ENCODE assay signal across 2 cellular contexts in the genomic region with DNA sequence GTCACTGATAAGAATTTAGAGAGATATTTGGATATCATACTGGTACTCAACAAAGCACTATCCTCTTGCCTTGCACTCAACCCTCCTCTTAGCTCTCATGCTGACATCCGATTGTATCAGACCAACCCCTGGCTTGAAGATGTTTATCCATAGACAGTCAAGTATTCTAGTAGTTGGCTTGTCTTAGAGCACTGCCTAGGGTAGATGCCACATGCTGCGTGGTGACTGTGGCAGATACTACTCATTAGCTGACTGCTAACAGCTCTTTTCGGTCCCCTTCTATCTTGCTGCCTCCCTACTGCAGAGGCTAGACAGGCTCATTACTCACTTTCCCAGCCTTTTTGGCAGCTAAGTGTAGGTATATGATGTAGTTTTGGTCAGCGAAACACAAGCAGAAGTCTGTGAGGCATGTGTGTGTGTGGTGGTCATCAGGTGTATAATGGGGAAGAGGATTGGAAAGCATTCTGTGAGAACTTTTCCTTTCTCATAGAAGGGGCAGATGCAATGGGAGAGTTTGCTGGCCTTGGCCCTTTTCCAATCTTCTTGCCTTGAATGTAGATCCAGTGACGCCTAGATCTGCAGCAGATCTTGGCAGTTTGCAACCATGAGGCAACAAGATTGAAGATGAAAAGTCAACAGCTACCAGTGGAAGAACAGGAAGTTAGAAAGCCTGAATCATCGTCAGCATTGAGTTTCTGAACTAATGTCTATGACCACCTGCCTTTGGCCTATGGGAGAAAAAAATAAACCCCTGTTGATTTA.
TF ChIP-seq lines count a peak whose summit lies in the region.

No MANE protein-coding gene starts in this region.

TF ChIP-seq in GM12891, 5 proteins besides CTCF, POLR2A, EP300 and RAD21:
- TF ChIP-seq SPI1 (IDR thresholded peaks at IDR 0.05; ENCODE audit: low read depth, low read length) (0 out of 2 replicates have a peak, but pooled peaks have one; percentile 36), POLR2AphosphoS5 (IDR thresholded peaks at IDR 0.05; ENCODE audit: low read depth, low read length) (no peak), PAX5 (IDR thresholded peaks at IDR 0.05; ENCODE audit: insufficient read depth, low read length, severe bottlenecking) (no peak), TAF1 (IDR thresholded peaks at IDR 0.05; ENCODE audit: low read depth, low read length) (no peak), POU2F2 (IDR thresholded peaks at IDR 0.05; ENCODE audit: low read depth, low read length) (peak; percentile 36; the same call in 1 of the 2 replicates)
TF ChIP-seq in GM12891: peak in this region for 2.

TF ChIP-seq in endothelial cell of umbilical vein, 7 proteins besides CTCF, POLR2A, EP300 and RAD21:
- TF ChIP-seq MYC (IDR thresholded peaks at IDR 0.05; ENCODE audit: low read depth, low read length) (no peak), GATA2 (IDR thresholded peaks at IDR 0.05; ENCODE audit: insufficient read depth, insufficient read length, low read depth, low read length) (peak; percentile 70), POLR2AphosphoS5 (IDR thresholded peaks at IDR 0.05; ENCODE audit: insufficient read depth, low read depth, low read length) (peak; percentile 27), FOS (IDR thresholded peaks at IDR 0.05; ENCODE audit: borderline replicate concordance, insufficient read depth, low read length) (peak; percentile 79), EZH2 (IDR thresholded peaks at IDR 0.05; ENCODE audit: borderline replicate concordance, low read depth, low read length, severe bottlenecking) (no peak), JUN (IDR thresholded peaks at IDR 0.05; ENCODE audit: borderline replicate concordance, insufficient read depth, insufficient read length, low read depth) (peak; percentile 10)
- TF ChIP-seq, protein P1, sequence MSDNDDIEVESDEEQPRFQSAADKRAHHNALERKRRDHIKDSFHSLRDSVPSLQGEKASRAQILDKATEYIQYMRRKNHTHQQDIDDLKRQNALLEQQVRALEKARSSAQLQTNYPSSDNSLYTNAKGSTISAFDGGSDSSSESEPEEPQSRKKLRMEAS (IDR thresholded peaks at IDR 0.05; ENCODE audit: insufficient read depth, insufficient read length): no peak
